Comparison of ENCODE assay signal across 24 cellular contexts in genomic region chr22:17792289-17792688, GRCh38. TPM values are rescaled to one million over a fixed set of nuclear protein-coding genes. Genes with fewer than 3 reads are reported as not detected.
DNase-seq lines count a peak whose midpoint lies in the region; ATAC-seq and TF ChIP-seq lines count a peak whose summit lies in the region.
"Had no signal": no experiment of that assay in that cellular context is flagged by ENCODE, and none has a peak within 500 bp of the region (broad histone marks: within the 10 kb centered on the region; RNA-seq: fewer than 3 reads in every experiment).

No MANE protein-coding gene starts in this region.

- H3K9me3 ChIP-seq in WERI-Rb-1 (ENCODE audit: severe bottlenecking), result no peaks in the 10 kb centered on the region
- no peaks in the 10 kb centered on the region for H3K9me3 ChIP-seq in neural progenitor cell (ENCODE audit: low read depth)
- H3K9me3 ChIP-seq: adrenal gland, neutrophil, right atrium auricular region had no signal

- no peak overlapping the region for H3K27ac ChIP-seq in GM23338 (ENCODE audit: low read depth)
- H3K27ac ChIP-seq in WERI-Rb-1, result no peak overlapping the region
- no peak overlapping the region for H3K27ac ChIP-seq in neural progenitor cell
- H3K27ac ChIP-seq: 22Rv1, adrenal gland, neutrophil, right atrium auricular region, VCaP had no signal

- no peaks in the 10 kb centered on the region for H3K36me3 Mint-ChIP-seq in GM23338 (ENCODE audit: low read depth)
- no peaks in the 10 kb centered on the region for H3K36me3 Mint-ChIP-seq in neural progenitor cell

- H3K27ac Mint-ChIP-seq in GM23338 (no peak overlapping the region), neural progenitor cell (no peak overlapping the region)
- H3K27ac Mint-ChIP-seq: activated T-helper 17 cell treated with anti-CD3 and anti-CD28 coated beads, Interleukin-2, amount 50 U/mL, for 72 hours; stimulated activated naive CD8-positive, alpha-beta T cell treated with anti-CD3 and anti-CD28 coated beads, Interleukin-15, amount 100 ng/mL, for 72 hours; type B pancreatic cell had no signal

- H3K27me3 ChIP-seq in GM23338 (ENCODE audit: insufficient read depth) (no peaks in the 10 kb centered on the region), WERI-Rb-1 (ENCODE audit: insufficient read depth, low read depth, severe bottlenecking) (no peaks in the 10 kb centered on the region), neural progenitor cell (no peaks in the 10 kb centered on the region)
- H3K27me3 ChIP-seq: adrenal gland, neutrophil, right atrium auricular region had no signal

- H3K9me3 Mint-ChIP-seq in GM23338, result no peaks in the 10 kb centered on the region
- no peaks in the 10 kb centered on the region for H3K9me3 Mint-ChIP-seq in neural progenitor cell
- H3K9me3 Mint-ChIP-seq: activated T-helper 17 cell treated with anti-CD3 and anti-CD28 coated beads, Interleukin-2, amount 50 U/mL, for 72 hours; CD4-positive, CD25-positive, alpha-beta regulatory T cell; IgD-negative memory B cell; stimulated activated naive CD8-positive, alpha-beta T cell treated with anti-CD3 and anti-CD28 coated beads, Interleukin-15, amount 100 ng/mL, for 72 hours; type B pancreatic cell had no signal

- H3F3A ChIP-seq in GM23338 (replicated peaks; ENCODE audit: low read depth), result 0 out of 2 replicates have a peak, but pooled peaks cover 2% of the 10 kb centered on the region
- H3F3A ChIP-seq in neural progenitor cell (ENCODE audit: low read depth), result peaks cover 10% of the 10 kb centered on the region

- H3K79me2 ChIP-seq in GM23338 (replicated peaks; ENCODE audit: insufficient read depth) (no peaks in the 10 kb centered on the region), neural progenitor cell (ENCODE audit: low read depth) (no peaks in the 10 kb centered on the region)

- H3K36me3 ChIP-seq in GM23338 (ENCODE audit: insufficient read depth) (no peaks in the 10 kb centered on the region), WERI-Rb-1 (no peaks in the 10 kb centered on the region; the same call in 1 of the 2 replicates), neural progenitor cell (no peaks in the 10 kb centered on the region)
- H3K36me3 ChIP-seq: neutrophil had no signal

- ATAC-seq in GM23338, result peak; percentile 82
- ATAC-seq: activated T-helper 17 cell treated with anti-CD3 and anti-CD28 coated beads, Interleukin-2, amount 50 U/mL, for 72 hours; stimulated activated naive CD8-positive, alpha-beta T cell treated with anti-CD3 and anti-CD28 coated beads, Interleukin-15, amount 100 ng/mL, for 72 hours had no signal

- no peak overlapping the region for H3K4me2 ChIP-seq in GM23338
- no peak overlapping the region for H3K4me2 ChIP-seq in neural progenitor cell

- no peak overlapping the region for H3K9ac ChIP-seq in neural progenitor cell

- DNase-seq in DMS 273 (lab: John Stamatoyannopoulos, UW; ENCODE audit: unreplicated experiment) (peak; percentile 6), DMS 273 treated with DMSO at 0.1 percent for 48 hours (lab: John Stamatoyannopoulos, UW) (no peak), GM23338 (ENCODE audit: low spot score) (peak; percentile 74), WERI-Rb-1 (no peak), neural progenitor cell (ENCODE audit: low spot score) (peak; percentile 60), amniotic stem cell (lab: John Stamatoyannopoulos, UW) (no peak), NCI-H1092 treated with DMSO at 0.1 percent for 48 hours (lab: John Stamatoyannopoulos, UW) (no peak)
- DNase-seq in activated CD4-positive, alpha-beta T cell treated with anti-CD3 and anti-CD28 coated beads for 4 hours, result no peak
- DNase-seq: adrenal gland; CD4-positive, CD25-positive, alpha-beta regulatory T cell; central memory CD4-positive, alpha-beta T cell; DMS79; hypothalamus; midbrain; MV-4-11; NCI-H526 treated with DMSO at 0.1 percent for 48 hours; stimulated activated naive CD8-positive, alpha-beta T cell treated with anti-CD3 and anti-CD28 coated beads, Interleukin-15, amount 100 ng/mL, for 72 hours had no signal

- no peaks in the 10 kb centered on the region for H3K4me1 ChIP-seq in GM23338 (ENCODE audit: insufficient read depth)
- H3K4me1 ChIP-seq in neural progenitor cell, result peaks cover 3% of the 10 kb centered on the region

- H3K4me3 Mint-ChIP-seq in GM23338, result no peak overlapping the region
- no peak overlapping the region for H3K4me3 Mint-ChIP-seq in neural progenitor cell
- H3K4me3 Mint-ChIP-seq: activated T-helper 17 cell treated with anti-CD3 and anti-CD28 coated beads, Interleukin-2, amount 50 U/mL, for 72 hours; CD4-positive, CD25-positive, alpha-beta regulatory T cell; stimulated activated naive CD8-positive, alpha-beta T cell treated with anti-CD3 and anti-CD28 coated beads, Interleukin-15, amount 100 ng/mL, for 72 hours; type B pancreatic cell had no signal

- peaks cover 3% of the 10 kb centered on the region; the same call in 2 of the 3 replicates for H3K4me1 Mint-ChIP-seq in GM23338
- H3K4me1 Mint-ChIP-seq in neural progenitor cell, result peaks cover 6% of the 10 kb centered on the region
- H3K4me1 Mint-ChIP-seq: activated T-helper 17 cell treated with anti-CD3 and anti-CD28 coated beads, Interleukin-2, amount 50 U/mL, for 72 hours; CD4-positive, CD25-positive, alpha-beta regulatory T cell had no signal

- TF ChIP-seq CTCF in GM23338 (conservative IDR thresholded peaks at IDR 0.05; ENCODE audit: low read depth in 2 of 2) (peak; percentile 48 to 58), WERI-Rb-1 (IDR thresholded peaks at IDR 0.05; ENCODE audit: low read depth, low read length) (0 out of 2 replicates have a peak, but pooled peaks have one; percentile 23), neural progenitor cell (IDR thresholded peaks at IDR 0.05) (peak; percentile 43)

- H2AFZ ChIP-seq in GM23338 (no peak overlapping the region), neural progenitor cell (replicated peaks) (no peak overlapping the region)

- H3K9me2 ChIP-seq in GM23338 (ENCODE audit: insufficient read depth), result no peaks in the 10 kb centered on the region

- no peak overlapping the region for H3K4me3 ChIP-seq in GM23338
- H3K4me3 ChIP-seq in WERI-Rb-1 (ENCODE audit: low read depth, low read length), result no peak overlapping the region
- no peak overlapping the region for H3K4me3 ChIP-seq in neural progenitor cell
- H3K4me3 ChIP-seq: adrenal gland, right atrium auricular region had no signal

- H4K20me1 ChIP-seq in GM23338 (replicated peaks; ENCODE audit: insufficient read depth) (no peaks in the 10 kb centered on the region), neural progenitor cell (ENCODE audit: low read depth) (no peaks in the 10 kb centered on the region)

- peaks cover 12% of the 10 kb centered on the region for H3K27me3 Mint-ChIP-seq in GM23338 (ENCODE audit: insufficient read depth, low read depth, poor library complexity)
- peaks cover 4% of the 10 kb centered on the region for H3K27me3 Mint-ChIP-seq in neural progenitor cell (ENCODE audit: insufficient read depth, low read depth)
- H3K27me3 Mint-ChIP-seq: activated T-helper 17 cell treated with anti-CD3 and anti-CD28 coated beads, Interleukin-2, amount 50 U/mL, for 72 hours; CD4-positive, CD25-positive, alpha-beta regulatory T cell; IgD-negative memory B cell; stimulated activated naive CD8-positive, alpha-beta T cell treated with anti-CD3 and anti-CD28 coated beads, Interleukin-15, amount 100 ng/mL, for 72 hours; type B pancreatic cell had no signal

TF ChIP-seq in GM23338, 12 proteins besides CTCF, POLR2A, EP300 and RAD21 (continues in another document):
- TF ChIP-seq POLR2AphosphoS5 (IDR thresholded peaks at IDR 0.05; ENCODE audit: low read depth), result no peak
- TF ChIP-seq JUNB (IDR thresholded peaks at IDR 0.05; ENCODE audit: unreplicated experiment), result no peak
- TF ChIP-seq EZH2phosphoT487 (IDR thresholded peaks at IDR 0.05; ENCODE audit: unreplicated experiment), result no peak
- TF ChIP-seq ZNF114 (CRISPR knock-in tag; IDR thresholded peaks at IDR 0.05), result no peak

RNA-seq across cellular contexts. Expression of gene BID, which starts 18.0 kb away (rescaled TPM):
- 62.3 and 125 TPM in 2 replicates for total RNA-seq in GM23338 (2014; rRNA removed; shearing (Covaris generic))
- 63.4 and 65.1 TPM in 2 replicates for polyA plus RNA-seq in GM23338 (2016; fragmentation: Nextera tagmentation; extraction: Ambion mirVana)
- total RNA-seq in neural progenitor cell (ENCODE audit: low replicate concordance), result 16.6 and 29.2 TPM in 2 replicates

Comparison
In these comparisons a context has a peak if more than half of its experiments do, and no peak if none do; other contexts are left out.
1. DNase-seq: peak in DMS 273 (single experiment), GM23338 (single experiment) and neural progenitor cell (single experiment); none in DMS 273 treated with DMSO at 0.1 percent for 48 hours (single experiment), WERI-Rb-1 (single experiment), amniotic stem cell (single experiment), NCI-H1092 treated with DMSO at 0.1 percent for 48 hours (single experiment) and activated CD4-positive, alpha-beta T cell treated with anti-CD3 and anti-CD28 coated beads for 4 hours (0 of 2).
2. Peak in every context shown above with its lines, with median percentiles within 50 percentile points of each other: CTCF ChIP-seq.